Comparison of ENCODE assay signal across 19 cellular contexts in the genomic region with DNA sequence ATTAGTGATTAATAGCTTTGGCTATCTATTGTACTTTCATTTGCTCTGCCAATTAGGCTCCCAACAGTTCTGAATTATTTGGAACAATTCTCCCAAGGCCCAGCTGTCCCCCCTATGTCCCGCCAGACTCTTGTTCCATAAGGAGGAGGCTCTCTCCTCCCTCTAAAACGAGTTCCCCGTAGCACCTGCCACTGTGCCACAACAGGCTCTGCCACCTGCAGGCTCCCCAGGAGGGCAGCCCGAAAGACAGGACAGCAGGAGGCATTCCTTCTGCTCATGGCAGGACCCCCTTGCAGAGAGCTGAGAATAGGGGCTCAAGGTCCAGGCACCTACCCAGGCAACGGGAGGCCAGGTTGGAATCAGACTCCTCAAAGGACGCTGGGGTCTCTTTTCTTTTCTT. TPM values are rescaled to one million over a fixed set of nuclear protein-coding genes. Genes with fewer than 3 reads are reported as not detected.
DNase-seq lines count a peak whose midpoint lies in the region; ATAC-seq lines count a peak whose summit lies in the region.
"Had no signal": no experiment of that assay in that cellular context is flagged by ENCODE, and none has a peak within 500 bp of the region (broad histone marks: within the 10 kb centered on the region; RNA-seq: fewer than 3 reads in every experiment).

No MANE protein-coding gene starts in this region.

- no peaks in the 10 kb centered on the region for H3K36me3 ChIP-seq in stomach smooth muscle (ENCODE audit: control insufficient read depth in 2 of 2, insufficient read depth in 2 of 2, low read length in 2 of 2)
- H3K36me3 ChIP-seq: BE2C had no signal

- H3K4me1 Mint-ChIP-seq in T-helper 17 cell = peaks cover 11% of the 10 kb centered on the region
- H3K4me1 Mint-ChIP-seq in activated naive CD8-positive, alpha-beta T cell treated with anti-CD3 and anti-CD28 coated beads for 36 hours = peaks cover 10% of the 10 kb centered on the region

- H3K9me3 ChIP-seq in T-helper 17 cell (ENCODE audit: control insufficient read depth, low read length, poor library complexity, severe bottlenecking) (no peaks in the 10 kb centered on the region), stomach smooth muscle (ENCODE audit: control insufficient read depth in 2 of 2, low read length in 2 of 2) (no peaks in the 10 kb centered on the region)
- H3K9me3 ChIP-seq: BE2C, SK-N-SH had no signal

- no peak for ATAC-seq in T-helper 17 cell
- ATAC-seq: HCT116 had no signal

- H3K4me1 ChIP-seq in stomach smooth muscle (ENCODE audit: control insufficient read depth, insufficient read depth, low read length) = peaks cover 75% of the 10 kb centered on the region
- H3K4me1 ChIP-seq: BE2C had no signal

- peak overlapping the region; percentile 39 for H3K27ac Mint-ChIP-seq in T-helper 17 cell
- H3K27ac Mint-ChIP-seq in activated naive CD8-positive, alpha-beta T cell treated with anti-CD3 and anti-CD28 coated beads for 36 hours = no peak overlapping the region
- H3K27ac Mint-ChIP-seq: CD4-positive, alpha-beta T cell; T-helper 2 cell treated with Interferon-gamma antibody and Interleukin-4, amounts not matched to agents 5 μg/mL and 100 μg/mL, for 36 hours had no signal

- no peaks in the 10 kb centered on the region for H3K9me3 Mint-ChIP-seq in activated naive CD8-positive, alpha-beta T cell treated with anti-CD3 and anti-CD28 coated beads for 36 hours
- H3K9me3 Mint-ChIP-seq: CD4-positive, alpha-beta T cell; T-helper 2 cell treated with Interferon-gamma antibody and Interleukin-4, amounts not matched to agents 5 μg/mL and 100 μg/mL, for 36 hours had no signal

- H3K4me3 ChIP-seq in stomach smooth muscle (ENCODE audit: low read length in 2 of 2) = no peak overlapping the region

- no peaks in the 10 kb centered on the region for H3K27me3 ChIP-seq in stomach smooth muscle (ENCODE audit: control insufficient read depth in 1 of 2, insufficient read depth in 2 of 2, low read length in 2 of 2)
- H3K27me3 ChIP-seq: BE2C had no signal

- peaks cover 7% of the 10 kb centered on the region for H3K27me3 Mint-ChIP-seq in T-helper 17 cell
- H3K27me3 Mint-ChIP-seq in activated naive CD8-positive, alpha-beta T cell treated with anti-CD3 and anti-CD28 coated beads for 36 hours = peaks cover 8% of the 10 kb centered on the region
- H3K27me3 Mint-ChIP-seq: CD4-positive, alpha-beta T cell had no signal

- DNase-seq in NCI-H510A treated with DMSO at 0.1 percent for 48 hours (lab: John Stamatoyannopoulos, UW) (peak; percentile 4), NCI-H510A (lab: John Stamatoyannopoulos, UW) (no peak), NCI-H146 (lab: John Stamatoyannopoulos, UW) (peak; percentile 77), T-helper 17 cell (no peak), DMS53 treated with DMSO at 0.1 percent for 48 hours (lab: John Stamatoyannopoulos, UW; ENCODE audit: unreplicated experiment) (no peak)
- no peak for DNase-seq in activated naive CD8-positive, alpha-beta T cell treated with anti-CD3 and anti-CD28 coated beads for 36 hours
- DNase-seq: BE2C; CD4-positive, alpha-beta T cell; GF-D8; IMR-90; NCI-H1092 treated with DMSO at 0.1 percent for 48 hours; NCI-H2029; RPMI8226; SIG-M5; SK-N-SH had no signal

- H3K36me3 Mint-ChIP-seq in T-helper 17 cell (ENCODE audit: low read depth) = peaks cover 5% of the 10 kb centered on the region
- H3K36me3 Mint-ChIP-seq in activated naive CD8-positive, alpha-beta T cell treated with anti-CD3 and anti-CD28 coated beads for 36 hours = no peaks in the 10 kb centered on the region

- H3K4me3 Mint-ChIP-seq in T-helper 17 cell = no peak overlapping the region
- no peak overlapping the region for H3K4me3 Mint-ChIP-seq in activated naive CD8-positive, alpha-beta T cell treated with anti-CD3 and anti-CD28 coated beads for 36 hours
- H3K4me3 Mint-ChIP-seq: CD4-positive, alpha-beta T cell; T-helper 2 cell treated with Interferon-gamma antibody and Interleukin-4, amounts not matched to agents 5 μg/mL and 100 μg/mL, for 36 hours had no signal

- no peak overlapping the region for H3K9ac ChIP-seq in stomach smooth muscle (ENCODE audit: low read length in 2 of 2)
- H3K9ac ChIP-seq: KMS-11, SK-N-SH had no signal

- peak overlapping the region; percentile 11 for H3K27ac ChIP-seq in stomach smooth muscle (ENCODE audit: low read length)
- H3K27ac ChIP-seq: KMS-11 had no signal

RNA-seq across cellular contexts. Expression of a gene that starts 9.0 kb away (rescaled TPM):
- total RNA-seq in T-helper 17 cell = under 1 TPM; 0.31 to 0.52 TPM
- total RNA-seq in activated naive CD8-positive, alpha-beta T cell treated with anti-CD3 and anti-CD28 coated beads for 36 hours = under 1 TPM; 0.49 to 0.72 TPM

Comparison
In these comparisons a context has a peak if more than half of its experiments do, and no peak if none do; other contexts are left out.
1. DNase-seq: peak in NCI-H510A treated with DMSO at 0.1 percent for 48 hours (single experiment) and NCI-H146 (single experiment); none in NCI-H510A (single experiment), T-helper 17 cell (0 of 3), activated naive CD8-positive, alpha-beta T cell treated with anti-CD3 and anti-CD28 coated beads for 36 hours (single experiment) and DMS53 treated with DMSO at 0.1 percent for 48 hours (single experiment).